ENCODE assay signal across 1 cellular context in the genomic region with DNA sequence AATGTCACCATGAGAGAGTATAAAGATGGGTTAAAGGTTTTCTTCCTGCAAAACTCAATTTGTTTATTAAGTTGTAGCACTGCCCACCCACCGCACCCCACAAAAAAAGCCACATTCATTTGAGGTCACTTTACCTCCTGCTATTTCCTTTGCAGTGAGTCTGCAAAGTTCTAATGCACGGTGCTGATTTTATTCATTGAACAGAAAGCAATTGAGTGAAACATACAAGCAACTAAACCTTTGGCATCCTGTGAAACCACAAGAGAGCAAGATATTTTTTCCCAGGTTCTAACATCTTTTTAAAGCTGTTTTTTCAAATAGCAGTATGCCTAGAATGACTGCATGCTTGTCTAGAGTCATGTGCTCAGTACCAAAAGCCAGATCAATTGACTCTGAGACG.
TF ChIP-seq lines count a peak whose summit lies in the region.

No MANE protein-coding gene starts in this region.

TF ChIP-seq in GM23338, 12 proteins besides CTCF, POLR2A, EP300 and RAD21 (continued from another document):
- TF ChIP-seq, protein P1, sequence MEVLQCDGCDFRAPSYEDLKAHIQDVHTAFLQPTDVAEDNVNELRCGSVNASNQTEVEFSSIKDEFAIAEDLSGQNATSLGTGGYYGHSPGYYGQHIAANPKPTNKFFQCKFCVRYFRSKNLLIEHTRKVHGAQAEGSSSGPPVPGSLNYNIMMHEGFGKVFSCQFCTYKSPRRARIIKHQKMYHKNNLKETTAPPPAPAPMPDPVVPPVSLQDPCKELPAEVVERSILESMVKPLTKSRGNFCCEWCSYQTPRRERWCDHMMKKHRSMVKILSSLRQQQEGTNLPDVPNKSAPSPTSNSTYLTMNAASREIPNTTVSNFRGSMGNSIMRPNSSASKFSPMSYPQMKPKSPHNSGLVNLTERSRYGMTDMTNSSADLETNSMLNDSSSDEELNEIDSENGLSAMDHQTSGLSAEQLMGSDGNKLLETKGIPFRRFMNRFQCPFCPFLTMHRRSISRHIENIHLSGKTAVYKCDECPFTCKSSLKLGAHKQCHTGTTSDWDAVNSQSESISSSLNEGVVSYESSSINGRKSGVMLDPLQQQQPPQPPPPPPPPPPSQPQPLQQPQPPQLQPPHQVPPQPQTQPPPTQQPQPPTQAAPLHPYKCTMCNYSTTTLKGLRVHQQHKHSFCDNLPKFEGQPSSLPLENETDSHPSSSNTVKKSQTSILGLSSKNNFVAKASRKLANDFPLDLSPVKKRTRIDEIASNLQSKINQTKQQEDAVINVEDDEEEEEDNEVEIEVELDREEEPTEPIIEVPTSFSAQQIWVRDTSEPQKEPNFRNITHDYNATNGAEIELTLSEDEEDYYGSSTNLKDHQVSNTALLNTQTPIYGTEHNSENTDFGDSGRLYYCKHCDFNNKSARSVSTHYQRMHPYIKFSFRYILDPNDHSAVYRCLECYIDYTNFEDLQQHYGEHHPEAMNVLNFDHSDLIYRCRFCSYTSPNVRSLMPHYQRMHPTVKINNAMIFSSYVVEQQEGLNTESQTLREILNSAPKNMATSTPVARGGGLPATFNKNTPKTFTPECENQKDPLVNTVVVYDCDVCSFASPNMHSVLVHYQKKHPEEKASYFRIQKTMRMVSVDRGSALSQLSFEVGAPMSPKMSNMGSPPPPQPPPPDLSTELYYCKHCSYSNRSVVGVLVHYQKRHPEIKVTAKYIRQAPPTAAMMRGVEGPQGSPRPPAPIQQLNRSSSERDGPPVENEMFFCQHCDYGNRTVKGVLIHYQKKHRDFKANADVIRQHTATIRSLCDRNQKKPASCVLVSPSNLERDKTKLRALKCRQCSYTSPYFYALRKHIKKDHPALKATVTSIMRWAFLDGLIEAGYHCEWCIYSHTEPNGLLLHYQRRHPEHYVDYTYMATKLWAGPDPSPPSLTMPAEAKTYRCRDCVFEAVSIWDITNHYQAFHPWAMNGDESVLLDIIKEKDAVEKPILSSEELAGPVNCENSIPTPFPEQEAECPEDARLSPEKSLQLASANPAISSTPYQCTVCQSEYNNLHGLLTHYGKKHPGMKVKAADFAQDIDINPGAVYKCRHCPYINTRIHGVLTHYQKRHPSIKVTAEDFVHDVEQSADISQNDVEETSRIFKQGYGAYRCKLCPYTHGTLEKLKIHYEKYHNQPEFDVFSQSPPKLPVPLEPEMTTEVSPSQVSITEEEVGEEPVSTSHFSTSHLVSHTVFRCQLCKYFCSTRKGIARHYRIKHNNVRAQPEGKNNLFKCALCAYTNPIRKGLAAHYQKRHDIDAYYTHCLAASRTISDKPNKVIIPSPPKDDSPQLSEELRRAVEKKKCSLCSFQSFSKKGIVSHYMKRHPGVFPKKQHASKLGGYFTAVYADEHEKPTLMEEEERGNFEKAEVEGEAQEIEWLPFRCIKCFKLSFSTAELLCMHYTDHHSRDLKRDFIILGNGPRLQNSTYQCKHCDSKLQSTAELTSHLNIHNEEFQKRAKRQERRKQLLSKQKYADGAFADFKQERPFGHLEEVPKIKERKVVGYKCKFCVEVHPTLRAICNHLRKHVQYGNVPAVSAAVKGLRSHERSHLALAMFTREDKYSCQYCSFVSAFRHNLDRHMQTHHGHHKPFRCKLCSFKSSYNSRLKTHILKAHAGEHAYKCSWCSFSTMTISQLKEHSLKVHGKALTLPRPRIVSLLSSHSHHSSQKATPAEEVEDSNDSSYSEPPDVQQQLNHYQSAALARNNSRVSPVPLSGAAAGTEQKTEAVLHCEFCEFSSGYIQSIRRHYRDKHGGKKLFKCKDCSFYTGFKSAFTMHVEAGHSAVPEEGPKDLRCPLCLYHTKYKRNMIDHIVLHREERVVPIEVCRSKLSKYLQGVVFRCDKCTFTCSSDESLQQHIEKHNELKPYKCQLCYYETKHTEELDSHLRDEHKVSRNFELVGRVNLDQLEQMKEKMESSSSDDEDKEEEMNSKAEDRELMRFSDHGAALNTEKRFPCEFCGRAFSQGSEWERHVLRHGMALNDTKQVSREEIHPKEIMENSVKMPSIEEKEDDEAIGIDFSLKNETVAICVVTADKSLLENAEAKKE (CRISPR knock-in tag; IDR thresholded peaks at IDR 0.05) = no peak
- TF ChIP-seq NANOG (IDR thresholded peaks at IDR 0.05; ENCODE audit: borderline replicate concordance) = no peak
- TF ChIP-seq, protein P2, sequence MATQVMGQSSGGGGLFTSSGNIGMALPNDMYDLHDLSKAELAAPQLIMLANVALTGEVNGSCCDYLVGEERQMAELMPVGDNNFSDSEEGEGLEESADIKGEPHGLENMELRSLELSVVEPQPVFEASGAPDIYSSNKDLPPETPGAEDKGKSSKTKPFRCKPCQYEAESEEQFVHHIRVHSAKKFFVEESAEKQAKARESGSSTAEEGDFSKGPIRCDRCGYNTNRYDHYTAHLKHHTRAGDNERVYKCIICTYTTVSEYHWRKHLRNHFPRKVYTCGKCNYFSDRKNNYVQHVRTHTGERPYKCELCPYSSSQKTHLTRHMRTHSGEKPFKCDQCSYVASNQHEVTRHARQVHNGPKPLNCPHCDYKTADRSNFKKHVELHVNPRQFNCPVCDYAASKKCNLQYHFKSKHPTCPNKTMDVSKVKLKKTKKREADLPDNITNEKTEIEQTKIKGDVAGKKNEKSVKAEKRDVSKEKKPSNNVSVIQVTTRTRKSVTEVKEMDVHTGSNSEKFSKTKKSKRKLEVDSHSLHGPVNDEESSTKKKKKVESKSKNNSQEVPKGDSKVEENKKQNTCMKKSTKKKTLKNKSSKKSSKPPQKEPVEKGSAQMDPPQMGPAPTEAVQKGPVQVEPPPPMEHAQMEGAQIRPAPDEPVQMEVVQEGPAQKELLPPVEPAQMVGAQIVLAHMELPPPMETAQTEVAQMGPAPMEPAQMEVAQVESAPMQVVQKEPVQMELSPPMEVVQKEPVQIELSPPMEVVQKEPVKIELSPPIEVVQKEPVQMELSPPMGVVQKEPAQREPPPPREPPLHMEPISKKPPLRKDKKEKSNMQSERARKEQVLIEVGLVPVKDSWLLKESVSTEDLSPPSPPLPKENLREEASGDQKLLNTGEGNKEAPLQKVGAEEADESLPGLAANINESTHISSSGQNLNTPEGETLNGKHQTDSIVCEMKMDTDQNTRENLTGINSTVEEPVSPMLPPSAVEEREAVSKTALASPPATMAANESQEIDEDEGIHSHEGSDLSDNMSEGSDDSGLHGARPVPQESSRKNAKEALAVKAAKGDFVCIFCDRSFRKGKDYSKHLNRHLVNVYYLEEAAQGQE (IDR thresholded peaks at IDR 0.05; ENCODE audit: unreplicated experiment) = no peak
- no peak for TF ChIP-seq EZH2 (IDR thresholded peaks at IDR 0.05; ENCODE audit: low read depth, unreplicated experiment)
TF ChIP-seq in GM23338: peak in this region for 0.
